Comparison of ENCODE assay signal across 1 cellular context in the genomic region with DNA sequence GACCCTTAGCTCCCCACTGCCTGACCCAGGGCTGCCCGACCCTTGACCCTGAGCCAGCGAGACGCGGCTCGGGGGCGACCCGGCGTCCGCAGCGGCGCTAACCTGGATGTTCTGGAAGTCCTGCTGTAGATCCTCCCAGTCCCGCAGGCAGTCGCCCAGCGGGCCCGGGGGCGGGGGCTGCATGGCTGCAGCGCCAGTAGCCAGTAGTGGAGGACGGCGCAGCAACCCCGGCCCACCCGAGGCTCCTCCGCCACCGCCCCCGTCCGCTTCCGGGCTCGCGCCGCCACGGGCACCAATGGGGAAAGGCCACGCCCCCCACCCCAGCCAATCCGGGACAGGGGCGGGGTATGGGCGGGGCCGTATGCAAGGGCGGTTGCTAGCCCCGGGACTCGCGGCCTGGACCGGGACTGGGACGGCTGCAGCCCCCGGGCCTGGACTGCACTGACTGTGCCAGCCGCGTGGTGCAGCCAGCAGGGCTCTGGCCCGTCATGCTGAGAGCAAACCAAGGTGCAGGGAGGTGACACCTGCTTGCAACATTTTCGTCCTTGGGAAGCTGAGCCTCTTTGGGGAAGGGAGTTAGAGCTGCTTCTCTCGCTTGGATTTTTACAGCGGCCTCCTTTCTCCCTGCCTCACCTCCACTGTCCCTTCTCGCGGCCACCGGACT.
TF ChIP-seq lines count a peak whose summit lies in the region.

A gene (minus strand): TSS at position 208 of the 664 bp plus-strand sequence. CDS start 25 bp downstream, at position 183.

TF ChIP-seq in HepG2, 621 proteins besides CTCF, POLR2A, EP300 and RAD21 (continued from another document and continues in another):
- TF ChIP-seq, protein P1, sequence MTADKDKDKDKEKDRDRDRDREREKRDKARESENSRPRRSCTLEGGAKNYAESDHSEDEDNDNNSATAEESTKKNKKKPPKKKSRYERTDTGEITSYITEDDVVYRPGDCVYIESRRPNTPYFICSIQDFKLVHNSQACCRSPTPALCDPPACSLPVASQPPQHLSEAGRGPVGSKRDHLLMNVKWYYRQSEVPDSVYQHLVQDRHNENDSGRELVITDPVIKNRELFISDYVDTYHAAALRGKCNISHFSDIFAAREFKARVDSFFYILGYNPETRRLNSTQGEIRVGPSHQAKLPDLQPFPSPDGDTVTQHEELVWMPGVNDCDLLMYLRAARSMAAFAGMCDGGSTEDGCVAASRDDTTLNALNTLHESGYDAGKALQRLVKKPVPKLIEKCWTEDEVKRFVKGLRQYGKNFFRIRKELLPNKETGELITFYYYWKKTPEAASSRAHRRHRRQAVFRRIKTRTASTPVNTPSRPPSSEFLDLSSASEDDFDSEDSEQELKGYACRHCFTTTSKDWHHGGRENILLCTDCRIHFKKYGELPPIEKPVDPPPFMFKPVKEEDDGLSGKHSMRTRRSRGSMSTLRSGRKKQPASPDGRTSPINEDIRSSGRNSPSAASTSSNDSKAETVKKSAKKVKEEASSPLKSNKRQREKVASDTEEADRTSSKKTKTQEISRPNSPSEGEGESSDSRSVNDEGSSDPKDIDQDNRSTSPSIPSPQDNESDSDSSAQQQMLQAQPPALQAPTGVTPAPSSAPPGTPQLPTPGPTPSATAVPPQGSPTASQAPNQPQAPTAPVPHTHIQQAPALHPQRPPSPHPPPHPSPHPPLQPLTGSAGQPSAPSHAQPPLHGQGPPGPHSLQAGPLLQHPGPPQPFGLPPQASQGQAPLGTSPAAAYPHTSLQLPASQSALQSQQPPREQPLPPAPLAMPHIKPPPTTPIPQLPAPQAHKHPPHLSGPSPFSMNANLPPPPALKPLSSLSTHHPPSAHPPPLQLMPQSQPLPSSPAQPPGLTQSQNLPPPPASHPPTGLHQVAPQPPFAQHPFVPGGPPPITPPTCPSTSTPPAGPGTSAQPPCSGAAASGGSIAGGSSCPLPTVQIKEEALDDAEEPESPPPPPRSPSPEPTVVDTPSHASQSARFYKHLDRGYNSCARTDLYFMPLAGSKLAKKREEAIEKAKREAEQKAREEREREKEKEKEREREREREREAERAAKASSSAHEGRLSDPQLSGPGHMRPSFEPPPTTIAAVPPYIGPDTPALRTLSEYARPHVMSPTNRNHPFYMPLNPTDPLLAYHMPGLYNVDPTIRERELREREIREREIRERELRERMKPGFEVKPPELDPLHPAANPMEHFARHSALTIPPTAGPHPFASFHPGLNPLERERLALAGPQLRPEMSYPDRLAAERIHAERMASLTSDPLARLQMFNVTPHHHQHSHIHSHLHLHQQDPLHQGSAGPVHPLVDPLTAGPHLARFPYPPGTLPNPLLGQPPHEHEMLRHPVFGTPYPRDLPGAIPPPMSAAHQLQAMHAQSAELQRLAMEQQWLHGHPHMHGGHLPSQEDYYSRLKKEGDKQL (CRISPR knock-in tag; IDR thresholded peaks at IDR 0.05; ENCODE audit: low read depth), result no peak
- peak; percentile 68 for TF ChIP-seq SP5 (CRISPR knock-in tag; IDR thresholded peaks at IDR 0.05; ENCODE audit: borderline replicate concordance, low read depth)
- TF ChIP-seq, protein P2, sequence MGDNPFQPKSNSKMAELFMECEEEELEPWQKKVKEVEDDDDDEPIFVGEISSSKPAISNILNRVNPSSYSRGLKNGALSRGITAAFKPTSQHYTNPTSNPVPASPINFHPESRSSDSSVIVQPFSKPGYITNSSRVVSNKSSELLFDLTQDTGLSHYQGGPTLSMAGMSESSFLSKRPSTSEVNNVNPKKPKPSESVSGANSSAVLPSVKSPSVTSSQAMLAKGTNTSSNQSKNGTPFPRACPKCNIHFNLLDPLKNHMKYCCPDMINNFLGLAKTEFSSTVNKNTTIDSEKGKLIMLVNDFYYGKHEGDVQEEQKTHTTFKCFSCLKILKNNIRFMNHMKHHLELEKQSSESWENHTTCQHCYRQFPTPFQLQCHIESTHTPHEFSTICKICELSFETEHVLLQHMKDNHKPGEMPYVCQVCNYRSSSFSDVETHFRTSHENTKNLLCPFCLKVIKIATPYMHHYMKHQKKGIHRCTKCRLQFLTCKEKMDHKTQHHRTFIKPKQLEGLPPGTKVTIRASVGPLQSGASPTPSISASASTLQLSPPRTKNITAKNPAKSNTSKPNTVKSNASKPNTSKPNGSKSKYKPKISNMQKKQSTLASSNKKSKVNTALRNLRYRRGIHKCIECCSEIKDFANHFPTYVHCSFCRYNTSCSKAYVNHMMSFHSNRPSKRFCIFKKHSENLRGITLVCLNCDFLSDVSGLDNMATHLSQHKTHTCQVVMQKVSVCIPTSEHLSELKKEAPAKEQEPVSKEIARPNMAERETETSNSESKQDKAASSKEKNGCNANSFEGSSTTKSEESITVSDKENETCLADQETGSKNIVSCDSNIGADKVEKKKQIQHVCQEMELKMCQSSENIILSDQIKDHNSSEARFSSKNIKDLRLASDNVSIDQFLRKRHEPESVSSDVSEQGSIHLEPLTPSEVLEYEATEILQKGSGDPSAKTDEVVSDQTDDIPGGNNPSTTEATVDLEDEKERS (CRISPR knock-in tag; IDR thresholded peaks at IDR 0.05), result no peak
- TF ChIP-seq, protein P3, sequence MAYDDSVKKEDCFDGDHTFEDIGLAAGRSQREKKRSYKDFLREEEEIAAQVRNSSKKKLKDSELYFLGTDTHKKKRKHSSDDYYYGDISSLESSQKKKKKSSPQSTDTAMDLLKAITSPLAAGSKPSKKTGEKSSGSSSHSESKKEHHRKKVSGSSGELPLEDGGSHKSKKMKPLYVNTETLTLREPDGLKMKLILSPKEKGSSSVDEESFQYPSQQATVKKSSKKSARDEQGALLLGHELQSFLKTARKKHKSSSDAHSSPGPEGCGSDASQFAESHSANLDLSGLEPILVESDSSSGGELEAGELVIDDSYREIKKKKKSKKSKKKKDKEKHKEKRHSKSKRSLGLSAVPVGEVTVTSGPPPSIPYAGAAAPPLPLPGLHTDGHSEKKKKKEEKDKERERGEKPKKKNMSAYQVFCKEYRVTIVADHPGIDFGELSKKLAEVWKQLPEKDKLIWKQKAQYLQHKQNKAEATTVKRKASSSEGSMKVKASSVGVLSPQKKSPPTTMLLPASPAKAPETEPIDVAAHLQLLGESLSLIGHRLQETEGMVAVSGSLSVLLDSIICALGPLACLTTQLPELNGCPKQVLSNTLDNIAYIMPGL (CRISPR knock-in tag; IDR thresholded peaks at IDR 0.05; ENCODE audit: borderline replicate concordance in 1 of 2, low read depth in 1 of 2), result peak in 1 of 2 experiments; percentile 37; a peak in 1 of 4 replicates
- 0 out of 2 replicates have a peak, but pooled peaks have one; percentile 43 for TF ChIP-seq FOXJ3 (CRISPR knock-in tag; IDR thresholded peaks at IDR 0.05; ENCODE audit: borderline replicate concordance)
- no peak for TF ChIP-seq GATA4 (IDR thresholded peaks at IDR 0.05; ENCODE audit: borderline replicate concordance, low read depth)
- TF ChIP-seq YY1 (IDR thresholded peaks at IDR 0.05; ENCODE audit: insufficient read depth, insufficient replicate concordance, low read depth, low read length), result no peak
- TF ChIP-seq, protein P4, sequence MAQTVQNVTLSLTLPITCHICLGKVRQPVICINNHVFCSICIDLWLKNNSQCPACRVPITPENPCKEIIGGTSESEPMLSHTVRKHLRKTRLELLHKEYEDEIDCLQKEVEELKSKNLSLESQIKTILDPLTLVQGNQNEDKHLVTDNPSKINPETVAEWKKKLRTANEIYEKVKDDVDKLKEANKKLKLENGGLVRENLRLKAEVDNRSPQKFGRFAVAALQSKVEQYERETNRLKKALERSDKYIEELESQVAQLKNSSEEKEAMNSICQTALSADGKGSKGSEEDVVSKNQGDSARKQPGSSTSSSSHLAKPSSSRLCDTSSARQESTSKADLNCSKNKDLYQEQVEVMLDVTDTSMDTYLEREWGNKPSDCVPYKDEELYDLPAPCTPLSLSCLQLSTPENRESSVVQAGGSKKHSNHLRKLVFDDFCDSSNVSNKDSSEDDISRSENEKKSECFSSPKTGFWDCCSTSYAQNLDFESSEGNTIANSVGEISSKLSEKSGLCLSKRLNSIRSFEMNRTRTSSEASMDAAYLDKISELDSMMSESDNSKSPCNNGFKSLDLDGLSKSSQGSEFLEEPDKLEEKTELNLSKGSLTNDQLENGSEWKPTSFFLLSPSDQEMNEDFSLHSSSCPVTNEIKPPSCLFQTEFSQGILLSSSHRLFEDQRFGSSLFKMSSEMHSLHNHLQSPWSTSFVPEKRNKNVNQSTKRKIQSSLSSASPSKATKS (CRISPR knock-in tag; IDR thresholded peaks at IDR 0.05), result no peak
- peak; percentile 83 for TF ChIP-seq SP2 (CRISPR knock-in tag; IDR thresholded peaks at IDR 0.05)
- peak; percentile 91 for TF ChIP-seq GABPB1 (CRISPR knock-in tag; IDR thresholded peaks at IDR 0.05)
- peak; percentile 24; the same call in 1 of the 2 replicates for TF ChIP-seq CREB1 (IDR thresholded peaks at IDR 0.05)
- no peak for TF ChIP-seq CREB1 (CRISPR knock-in tag; IDR thresholded peaks at IDR 0.05)
- peak; percentile 60; the same call in 1 of the 2 replicates for TF ChIP-seq ZNF501 (CRISPR knock-in tag; IDR thresholded peaks at IDR 0.05)
- peak; percentile 54 for TF ChIP-seq RBM39 (IDR thresholded peaks at IDR 0.05; ENCODE audit: low read depth, low read length, poor library complexity, severe bottlenecking)
- TF ChIP-seq ATF1 (CRISPR knock-in tag; IDR thresholded peaks at IDR 0.05), result no peak
- TF ChIP-seq ZBTB7A (CRISPR knock-in tag; IDR thresholded peaks at IDR 0.05), result peak; percentile 68; the same call in 1 of the 2 replicates
- TF ChIP-seq, protein P5, sequence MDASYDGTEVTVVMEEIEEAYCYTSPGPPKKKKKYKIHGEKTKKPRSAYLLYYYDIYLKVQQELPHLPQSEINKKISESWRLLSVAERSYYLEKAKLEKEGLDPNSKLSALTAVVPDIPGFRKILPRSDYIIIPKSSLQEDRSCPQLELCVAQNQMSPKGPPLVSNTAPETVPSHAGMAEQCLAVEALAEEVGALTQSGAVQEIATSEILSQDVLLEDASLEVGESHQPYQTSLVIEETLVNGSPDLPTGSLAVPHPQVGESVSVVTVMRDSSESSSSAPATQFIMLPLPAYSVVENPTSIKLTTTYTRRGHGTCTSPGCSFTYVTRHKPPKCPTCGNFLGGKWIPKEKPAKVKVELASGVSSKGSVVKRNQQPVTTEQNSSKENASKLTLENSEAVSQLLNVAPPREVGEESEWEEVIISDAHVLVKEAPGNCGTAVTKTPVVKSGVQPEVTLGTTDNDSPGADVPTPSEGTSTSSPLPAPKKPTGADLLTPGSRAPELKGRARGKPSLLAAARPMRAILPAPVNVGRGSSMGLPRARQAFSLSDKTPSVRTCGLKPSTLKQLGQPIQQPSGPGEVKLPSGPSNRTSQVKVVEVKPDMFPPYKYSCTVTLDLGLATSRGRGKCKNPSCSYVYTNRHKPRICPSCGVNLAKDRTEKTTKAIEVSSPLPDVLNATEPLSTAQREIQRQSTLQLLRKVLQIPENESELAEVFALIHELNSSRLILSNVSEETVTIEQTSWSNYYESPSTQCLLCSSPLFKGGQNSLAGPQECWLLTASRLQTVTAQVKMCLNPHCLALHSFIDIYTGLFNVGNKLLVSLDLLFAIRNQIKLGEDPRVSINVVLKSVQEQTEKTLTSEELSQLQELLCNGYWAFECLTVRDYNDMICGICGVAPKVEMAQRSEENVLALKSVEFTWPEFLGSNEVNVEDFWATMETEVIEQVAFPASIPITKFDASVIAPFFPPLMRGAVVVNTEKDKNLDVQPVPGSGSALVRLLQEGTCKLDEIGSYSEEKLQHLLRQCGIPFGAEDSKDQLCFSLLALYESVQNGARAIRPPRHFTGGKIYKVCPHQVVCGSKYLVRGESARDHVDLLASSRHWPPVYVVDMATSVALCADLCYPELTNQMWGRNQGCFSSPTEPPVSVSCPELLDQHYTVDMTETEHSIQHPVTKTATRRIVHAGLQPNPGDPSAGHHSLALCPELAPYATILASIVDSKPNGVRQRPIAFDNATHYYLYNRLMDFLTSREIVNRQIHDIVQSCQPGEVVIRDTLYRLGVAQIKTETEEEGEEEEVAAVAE (CRISPR knock-in tag; IDR thresholded peaks at IDR 0.05; ENCODE audit: borderline replicate concordance), result peak; percentile 63; the same call in 1 of the 2 replicates
- 0 out of 2 replicates have a peak, but pooled peaks have one; percentile 19 for TF ChIP-seq TSC22D2 (CRISPR knock-in tag; IDR thresholded peaks at IDR 0.05; ENCODE audit: borderline replicate concordance)
- TF ChIP-seq, protein P6, sequence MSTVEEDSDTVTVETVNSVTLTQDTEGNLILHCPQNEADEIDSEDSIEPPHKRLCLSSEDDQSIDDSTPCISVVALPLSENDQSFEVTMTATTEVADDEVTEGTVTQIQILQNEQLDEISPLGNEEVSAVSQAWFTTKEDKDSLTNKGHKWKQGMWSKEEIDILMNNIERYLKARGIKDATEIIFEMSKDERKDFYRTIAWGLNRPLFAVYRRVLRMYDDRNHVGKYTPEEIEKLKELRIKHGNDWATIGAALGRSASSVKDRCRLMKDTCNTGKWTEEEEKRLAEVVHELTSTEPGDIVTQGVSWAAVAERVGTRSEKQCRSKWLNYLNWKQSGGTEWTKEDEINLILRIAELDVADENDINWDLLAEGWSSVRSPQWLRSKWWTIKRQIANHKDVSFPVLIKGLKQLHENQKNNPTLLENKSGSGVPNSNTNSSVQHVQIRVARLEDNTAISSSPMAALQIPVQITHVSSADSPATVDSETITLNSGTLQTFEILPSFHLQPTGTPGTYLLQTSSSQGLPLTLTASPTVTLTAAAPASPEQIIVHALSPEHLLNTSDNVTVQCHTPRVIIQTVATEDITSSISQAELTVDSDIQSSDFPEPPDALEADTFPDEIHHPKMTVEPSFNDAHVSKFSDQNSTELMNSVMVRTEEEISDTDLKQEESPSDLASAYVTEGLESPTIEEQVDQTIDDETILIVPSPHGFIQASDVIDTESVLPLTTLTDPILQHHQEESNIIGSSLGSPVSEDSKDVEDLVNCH (CRISPR knock-in tag; IDR thresholded peaks at IDR 0.05), result no peak
- 0 out of 2 replicates have a peak, but pooled peaks have one; percentile 44 for TF ChIP-seq TP53 (CRISPR knock-in tag; conservative IDR thresholded peaks at IDR 0.05)
- no peak for TF ChIP-seq ZNF382 (CRISPR knock-in tag; IDR thresholded peaks at IDR 0.05; ENCODE audit: borderline replicate concordance)
- peak; percentile 6; the same call in 1 of the 2 replicates for TF ChIP-seq MTA1 (CRISPR knock-in tag; IDR thresholded peaks at IDR 0.05; ENCODE audit: borderline replicate concordance)
- no peak for TF ChIP-seq TAF15 (IDR thresholded peaks at IDR 0.05; ENCODE audit: low read depth, low read length, poor library complexity, severe bottlenecking)
- no peak for TF ChIP-seq ZNF556 (CRISPR knock-in tag; IDR thresholded peaks at IDR 0.05; ENCODE audit: borderline replicate concordance)
- no peak for TF ChIP-seq ZFP62 (CRISPR knock-in tag; IDR thresholded peaks at IDR 0.05)
- TF ChIP-seq, protein P7, sequence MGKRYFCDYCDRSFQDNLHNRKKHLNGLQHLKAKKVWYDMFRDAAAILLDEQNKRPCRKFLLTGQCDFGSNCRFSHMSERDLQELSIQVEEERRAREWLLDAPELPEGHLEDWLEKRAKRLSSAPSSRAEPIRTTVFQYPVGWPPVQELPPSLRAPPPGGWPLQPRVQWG (CRISPR knock-in tag; IDR thresholded peaks at IDR 0.05; ENCODE audit: borderline replicate concordance, low read depth), result no peak
- TF ChIP-seq ZBTB1 (CRISPR knock-in tag; IDR thresholded peaks at IDR 0.05; ENCODE audit: borderline replicate concordance), result no peak
- no peak for TF ChIP-seq KLF9 (CRISPR knock-in tag; IDR thresholded peaks at IDR 0.05; ENCODE audit: low read depth)
- peak; percentile 82 for TF ChIP-seq POLR2AphosphoS5 (IDR thresholded peaks at IDR 0.05; ENCODE audit: low read depth, low read length)
- peak; percentile 81; the same call in 1 of the 2 replicates for TF ChIP-seq ZNF274 (CRISPR knock-in tag; IDR thresholded peaks at IDR 0.05)
- no peak; the same call in 1 of the 2 replicates for TF ChIP-seq IRX3 (CRISPR knock-in tag; IDR thresholded peaks at IDR 0.05; ENCODE audit: borderline replicate concordance, low read depth)
- peak; percentile 47; the same call in 1 of the 2 replicates for TF ChIP-seq ZNF546 (CRISPR knock-in tag; conservative IDR thresholded peaks at IDR 0.05)
- TF ChIP-seq ZNF367 (CRISPR knock-in tag; IDR thresholded peaks at IDR 0.05; ENCODE audit: borderline replicate concordance), result no peak
